Comparison of ENCODE assay signal across 1 cellular context in the genomic region with DNA sequence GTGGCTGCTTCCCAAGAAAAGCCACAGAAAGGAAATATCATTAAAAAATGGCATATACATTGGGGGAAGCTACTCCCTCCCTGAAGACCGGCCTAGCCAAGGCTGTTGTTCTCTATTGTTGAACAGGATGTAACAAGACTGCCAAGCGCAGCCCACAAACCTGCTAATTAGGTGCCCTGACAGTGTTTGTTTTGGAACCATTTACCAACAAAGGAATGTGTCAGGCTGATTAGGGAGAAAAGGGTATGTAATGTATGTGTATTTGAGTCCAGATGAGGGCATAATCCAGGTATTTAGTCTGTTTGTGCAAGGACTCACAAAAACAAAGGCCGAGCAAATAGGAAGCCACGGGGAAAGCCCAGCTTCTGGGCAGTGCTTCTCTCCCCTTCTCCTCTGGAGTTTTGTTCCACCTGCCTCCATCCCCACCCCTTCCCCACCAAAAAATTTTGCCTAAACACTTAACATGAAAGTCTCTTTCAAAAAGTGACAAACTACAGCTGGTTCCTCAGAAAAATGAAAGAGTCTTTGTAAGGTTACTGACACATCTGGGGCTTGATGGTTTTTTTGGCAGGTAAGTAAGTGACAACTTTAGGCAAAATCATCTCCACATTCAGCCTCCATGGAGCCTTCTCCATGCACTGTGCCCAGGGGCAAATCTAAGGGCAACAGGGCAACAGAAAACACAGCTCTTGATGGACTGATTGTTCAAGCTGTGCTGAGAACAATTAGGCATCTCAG.
A peak's percentile ranks its signal among the peaks of the same experiment; 100 is the strongest.
TF ChIP-seq lines count a peak whose summit lies in the region.

No MANE protein-coding gene starts in this region.

TF ChIP-seq in HepG2, 621 proteins besides CTCF, POLR2A, EP300 and RAD21 (continued from another document and continues in another):
- TF ChIP-seq ZNF788 (CRISPR knock-in tag; IDR thresholded peaks at IDR 0.05; ENCODE audit: borderline replicate concordance) (no peak; the same call in 1 of the 2 replicates), ATAD3A (CRISPR knock-in tag; IDR thresholded peaks at IDR 0.05) (no peak), BORCS8-MEF2B (CRISPR knock-in tag; IDR thresholded peaks at IDR 0.05) (no peak; the same call in 1 of the 2 replicates), ZNF713 (CRISPR knock-in tag; IDR thresholded peaks at IDR 0.05) (0 out of 2 replicates have a peak, but pooled peaks have one; percentile 68), AGO2 (optimal IDR thresholded peaks at IDR 0.05; ENCODE audit: low read depth, low read length) (no peak), FIP1L1 (IDR thresholded peaks at IDR 0.05; ENCODE audit: borderline replicate concordance, insufficient read depth, low read depth, low read length) (no peak), ZKSCAN5 (CRISPR knock-in tag; IDR thresholded peaks at IDR 0.05) (no peak), SMARCC2 (IDR thresholded peaks at IDR 0.05) (peak; percentile 72; the same call in 1 of the 2 replicates), ZBTB20 (CRISPR knock-in tag; IDR thresholded peaks at IDR 0.05; ENCODE audit: borderline replicate concordance, low read depth) (peak; percentile 94), MTF1 (CRISPR knock-in tag; IDR thresholded peaks at IDR 0.05) (no peak), ZSCAN22 (CRISPR knock-in tag; IDR thresholded peaks at IDR 0.05) (no peak), CENPX (CRISPR knock-in tag; IDR thresholded peaks at IDR 0.05) (no peak), ZNF160 (CRISPR knock-in tag; IDR thresholded peaks at IDR 0.05) (peak; percentile 58), ZNF484 (CRISPR knock-in tag; IDR thresholded peaks at IDR 0.05; ENCODE audit: borderline replicate concordance, low read depth) (no peak), ZFP36 (IDR thresholded peaks at IDR 0.05; ENCODE audit: borderline replicate concordance, low read depth, low read length, partially characterized antibody) (no peak), REL (CRISPR knock-in tag; conservative IDR thresholded peaks at IDR 0.05) (no peak), MATR3 (CRISPR knock-in tag; IDR thresholded peaks at IDR 0.05) (no peak), ZNF691 (CRISPR knock-in tag; IDR thresholded peaks at IDR 0.05; ENCODE audit: borderline replicate concordance, low read depth) (peak; percentile 36; the same call in 1 of the 2 replicates), HOXA5 (CRISPR knock-in tag; IDR thresholded peaks at IDR 0.05) (peak; percentile 60; the same call in 1 of the 2 replicates), ZNF569 (CRISPR knock-in tag; IDR thresholded peaks at IDR 0.05; ENCODE audit: borderline replicate concordance) (no peak), SMAD9 (CRISPR knock-in tag; IDR thresholded peaks at IDR 0.05) (peak; percentile 22; the same call in 1 of the 2 replicates), GATA4 (IDR thresholded peaks at IDR 0.05; ENCODE audit: borderline replicate concordance, low read depth) (peak; percentile 81; the same call in 1 of the 2 replicates), SMARCE1 (IDR thresholded peaks at IDR 0.05; ENCODE audit: borderline replicate concordance) (peak; percentile 7; the same call in 1 of the 2 replicates), HMG20B (CRISPR knock-in tag; conservative IDR thresholded peaks at IDR 0.05) (peak; percentile 91), NFAT5 (CRISPR knock-in tag; IDR thresholded peaks at IDR 0.05) (no peak), TARDBP (CRISPR knock-in tag; IDR thresholded peaks at IDR 0.05) (peak; percentile 85; the same call in 1 of the 2 replicates), ZSCAN5A (CRISPR knock-in tag; IDR thresholded peaks at IDR 0.05; ENCODE audit: borderline replicate concordance) (peak; percentile 75; the same call in 1 of the 2 replicates), MTA1 (CRISPR knock-in tag; IDR thresholded peaks at IDR 0.05; ENCODE audit: borderline replicate concordance) (no peak), ZNF724P (CRISPR knock-in tag; IDR thresholded peaks at IDR 0.05; ENCODE audit: borderline replicate concordance) (peak; percentile 81; the same call in 1 of the 2 replicates), ZBTB46 (CRISPR knock-in tag; IDR thresholded peaks at IDR 0.05; ENCODE audit: borderline replicate concordance) (peak; percentile 87; the same call in 1 of the 2 replicates), HCFC1 (IDR thresholded peaks at IDR 0.05; ENCODE audit: low read depth, low read length) (no peak), ZC3H4 (CRISPR knock-in tag; IDR thresholded peaks at IDR 0.05; ENCODE audit: borderline replicate concordance) (no peak), TP53 (CRISPR knock-in tag; conservative IDR thresholded peaks at IDR 0.05) (no peak), ZNF850 (CRISPR knock-in tag; conservative IDR thresholded peaks at IDR 0.05) (no peak), ZNF670 (CRISPR knock-in tag; IDR thresholded peaks at IDR 0.05; ENCODE audit: borderline replicate concordance) (no peak), HDAC1 (CRISPR knock-in tag; IDR thresholded peaks at IDR 0.05) (peak; percentile 25; the same call in 1 of the 2 replicates), KDM5A (IDR thresholded peaks at IDR 0.05; ENCODE audit: borderline replicate concordance, low read length) (no peak), ZNF10 (CRISPR knock-in tag; IDR thresholded peaks at IDR 0.05; ENCODE audit: borderline replicate concordance, low read depth) (no peak)
- TF ChIP-seq, protein P1, sequence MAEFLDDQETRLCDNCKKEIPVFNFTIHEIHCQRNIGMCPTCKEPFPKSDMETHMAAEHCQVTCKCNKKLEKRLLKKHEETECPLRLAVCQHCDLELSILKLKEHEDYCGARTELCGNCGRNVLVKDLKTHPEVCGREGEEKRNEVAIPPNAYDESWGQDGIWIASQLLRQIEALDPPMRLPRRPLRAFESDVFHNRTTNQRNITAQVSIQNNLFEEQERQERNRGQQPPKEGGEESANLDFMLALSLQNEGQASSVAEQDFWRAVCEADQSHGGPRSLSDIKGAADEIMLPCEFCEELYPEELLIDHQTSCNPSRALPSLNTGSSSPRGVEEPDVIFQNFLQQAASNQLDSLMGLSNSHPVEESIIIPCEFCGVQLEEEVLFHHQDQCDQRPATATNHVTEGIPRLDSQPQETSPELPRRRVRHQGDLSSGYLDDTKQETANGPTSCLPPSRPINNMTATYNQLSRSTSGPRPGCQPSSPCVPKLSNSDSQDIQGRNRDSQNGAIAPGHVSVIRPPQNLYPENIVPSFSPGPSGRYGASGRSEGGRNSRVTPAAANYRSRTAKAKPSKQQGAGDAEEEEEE (CRISPR knock-in tag; IDR thresholded peaks at IDR 0.05; ENCODE audit: borderline replicate concordance): no peak
- TF ChIP-seq, protein P2, sequence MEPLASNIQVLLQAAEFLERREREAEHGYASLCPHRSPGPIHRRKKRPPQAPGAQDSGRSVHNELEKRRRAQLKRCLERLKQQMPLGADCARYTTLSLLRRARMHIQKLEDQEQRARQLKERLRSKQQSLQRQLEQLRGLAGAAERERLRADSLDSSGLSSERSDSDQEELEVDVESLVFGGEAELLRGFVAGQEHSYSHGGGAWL (CRISPR knock-in tag; IDR thresholded peaks at IDR 0.05): peak; percentile 25; the same call in 1 of the 2 replicates
- TF ChIP-seq, protein P3, sequence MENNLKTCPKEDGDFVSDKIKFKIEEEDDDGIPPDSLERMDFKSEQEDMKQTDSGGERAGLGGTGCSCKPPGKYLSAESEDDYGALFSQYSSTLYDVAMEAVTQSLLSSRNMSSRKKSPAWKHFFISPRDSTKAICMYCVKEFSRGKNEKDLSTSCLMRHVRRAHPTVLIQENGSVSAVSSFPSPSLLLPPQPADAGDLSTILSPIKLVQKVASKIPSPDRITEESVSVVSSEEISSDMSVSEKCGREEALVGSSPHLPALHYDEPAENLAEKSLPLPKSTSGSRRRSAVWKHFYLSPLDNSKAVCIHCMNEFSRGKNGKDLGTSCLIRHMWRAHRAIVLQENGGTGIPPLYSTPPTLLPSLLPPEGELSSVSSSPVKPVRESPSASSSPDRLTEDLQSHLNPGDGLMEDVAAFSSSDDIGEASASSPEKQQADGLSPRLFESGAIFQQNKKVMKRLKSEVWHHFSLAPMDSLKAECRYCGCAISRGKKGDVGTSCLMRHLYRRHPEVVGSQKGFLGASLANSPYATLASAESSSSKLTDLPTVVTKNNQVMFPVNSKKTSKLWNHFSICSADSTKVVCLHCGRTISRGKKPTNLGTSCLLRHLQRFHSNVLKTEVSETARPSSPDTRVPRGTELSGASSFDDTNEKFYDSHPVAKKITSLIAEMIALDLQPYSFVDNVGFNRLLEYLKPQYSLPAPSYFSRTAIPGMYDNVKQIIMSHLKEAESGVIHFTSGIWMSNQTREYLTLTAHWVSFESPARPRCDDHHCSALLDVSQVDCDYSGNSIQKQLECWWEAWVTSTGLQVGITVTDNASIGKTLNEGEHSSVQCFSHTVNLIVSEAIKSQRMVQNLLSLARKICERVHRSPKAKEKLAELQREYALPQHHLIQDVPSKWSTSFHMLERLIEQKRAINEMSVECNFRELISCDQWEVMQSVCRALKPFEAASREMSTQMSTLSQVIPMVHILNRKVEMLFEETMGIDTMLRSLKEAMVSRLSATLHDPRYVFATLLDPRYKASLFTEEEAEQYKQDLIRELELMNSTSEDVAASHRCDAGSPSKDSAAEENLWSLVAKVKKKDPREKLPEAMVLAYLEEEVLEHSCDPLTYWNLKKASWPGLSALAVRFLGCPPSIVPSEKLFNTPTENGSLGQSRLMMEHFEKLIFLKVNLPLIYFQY (CRISPR knock-in tag; IDR thresholded peaks at IDR 0.05; ENCODE audit: borderline replicate concordance): peak; percentile 70; the same call in 1 of the 2 replicates
- TF ChIP-seq, protein P4, sequence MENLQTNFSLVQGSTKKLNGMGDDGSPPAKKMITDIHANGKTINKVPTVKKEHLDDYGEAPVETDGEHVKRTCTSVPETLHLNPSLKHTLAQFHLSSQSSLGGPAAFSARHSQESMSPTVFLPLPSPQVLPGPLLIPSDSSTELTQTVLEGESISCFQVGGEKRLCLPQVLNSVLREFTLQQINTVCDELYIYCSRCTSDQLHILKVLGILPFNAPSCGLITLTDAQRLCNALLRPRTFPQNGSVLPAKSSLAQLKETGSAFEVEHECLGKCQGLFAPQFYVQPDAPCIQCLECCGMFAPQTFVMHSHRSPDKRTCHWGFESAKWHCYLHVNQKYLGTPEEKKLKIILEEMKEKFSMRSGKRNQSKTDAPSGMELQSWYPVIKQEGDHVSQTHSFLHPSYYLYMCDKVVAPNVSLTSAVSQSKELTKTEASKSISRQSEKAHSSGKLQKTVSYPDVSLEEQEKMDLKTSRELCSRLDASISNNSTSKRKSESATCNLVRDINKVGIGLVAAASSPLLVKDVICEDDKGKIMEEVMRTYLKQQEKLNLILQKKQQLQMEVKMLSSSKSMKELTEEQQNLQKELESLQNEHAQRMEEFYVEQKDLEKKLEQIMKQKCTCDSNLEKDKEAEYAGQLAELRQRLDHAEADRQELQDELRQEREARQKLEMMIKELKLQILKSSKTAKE (CRISPR knock-in tag; IDR thresholded peaks at IDR 0.05; ENCODE audit: borderline replicate concordance): peak; percentile 91
